21 cellular contexts compared by ENCODE assay signal in genomic region chr13:67740871-67741475, GRCh38.
DNase-seq lines count a peak whose midpoint lies in the region; ATAC-seq, FAIRE-seq and TF ChIP-seq lines count a peak whose summit lies in the region.
"Had no signal": no experiment of that assay in that cellular context is flagged by ENCODE, and none has a peak within 500 bp of the region (broad histone marks: within the 10 kb centered on the region; RNA-seq: fewer than 3 reads in every experiment).

No MANE protein-coding gene starts in this region.

- no peak overlapping the region for H3K27ac ChIP-seq in SK-N-SH (ENCODE audit: low read depth in 2 of 2, low read length in 1 of 2)
- H3K27ac ChIP-seq in kidney (ENCODE audit: low read depth in 2 of 2, low read length in 2 of 2), result no peak overlapping the region
- H3K27ac ChIP-seq: Peyer's patch, SK-N-MC had no signal

- H3K36me3 ChIP-seq in SK-N-SH (replicated peaks in 1 of 2; ENCODE audit: control insufficient read depth in 1 of 2, insufficient read depth in 2 of 2, low read length in 1 of 2), result no peaks in the 10 kb centered on the region
- H3K36me3 ChIP-seq in kidney (ENCODE audit: control insufficient read depth in 1 of 2, insufficient read depth in 2 of 2, low read length in 2 of 2), result no peaks in the 10 kb centered on the region
- H3K36me3 ChIP-seq: Peyer's patch had no signal

- no peak overlapping the region for H3K4me3 ChIP-seq in SK-N-SH (ENCODE audit: low read depth in 2 of 2, low read length in 1 of 2)
- no peak overlapping the region for H3K4me3 ChIP-seq in kidney (ENCODE audit: low read length in 2 of 2)
- H3K4me3 ChIP-seq: Peyer's patch, SK-N-MC had no signal

- no peaks in the 10 kb centered on the region for H3K9me2 ChIP-seq in SK-N-SH

- TF ChIP-seq CTCF in SK-N-SH (IDR thresholded peaks at IDR 0.05) (no peak), brain (conservative IDR thresholded peaks at IDR 0.05) (no peak), kidney (IDR thresholded peaks at IDR 0.05; ENCODE audit: borderline replicate concordance, extremely low read depth, insufficient read depth) (no peak)

- FAIRE-seq in kidney (lab: Jason Lieb, UNC), result no peak

- H3K4me1 Mint-ChIP-seq in brain, result peaks cover 28% of the 10 kb centered on the region
- no peaks in the 10 kb centered on the region for H3K4me1 Mint-ChIP-seq in activated naive CD8-positive, alpha-beta T cell treated with anti-CD3 and anti-CD28 coated beads for 36 hours
- H3K4me1 Mint-ChIP-seq: CD4-positive, CD25-positive, alpha-beta regulatory T cell had no signal

- H3K27me3 ChIP-seq in SK-N-SH (ENCODE audit: insufficient read depth), result no peaks in the 10 kb centered on the region
- H3K27me3 ChIP-seq: Peyer's patch had no signal

- peaks cover 0 to 7% of the 10 kb centered on the region in 2 experiments; a peak in 2 of 4 replicates for H3K4me1 ChIP-seq in SK-N-SH (ENCODE audit: control insufficient read depth in 1 of 2, insufficient read depth in 2 of 2, low read depth in 1 of 2, low read length in 1 of 2)
- no peaks in the 10 kb centered on the region for H3K4me1 ChIP-seq in kidney (ENCODE audit: control insufficient read depth in 1 of 2, insufficient read depth in 1 of 2, low read depth in 1 of 2, low read length in 2 of 2)
- H3K4me1 ChIP-seq: Caco-2, Peyer's patch had no signal

- TF ChIP-seq EP300 in SK-N-SH (IDR thresholded peaks at IDR 0.05; ENCODE audit: borderline replicate concordance in 1 of 2, low read depth in 1 of 2, low read length in 1 of 2), result no peak

- 44% methylated on average over 4 of the region's 4 CpGs for WGBS in SK-N-SH (ENCODE audit: low lambda C conversion rate)

- DNase-seq in HCEC 1CT (peak; percentile 42), SK-N-SH (no peak), renal cortical epithelial cell (ENCODE audit: low read depth) (peak; percentile 11), kidney (no peak), left colon (no peak)
- no peak for DNase-seq in activated naive CD8-positive, alpha-beta T cell treated with anti-CD3 and anti-CD28 coated beads for 36 hours
- DNase-seq: ACHN; Caco-2; CD4-positive, CD25-positive, alpha-beta regulatory T cell; DMS153; EL; NCI-H1436 treated with DMSO at 0.1 percent for 48 hours; NCI-H2029 treated with DMSO at 0.1 percent for 48 hours; NCI-H2171 treated with DMSO at 0.1 percent for 48 hours; NCI-H774; Peyer's patch had no signal

- intact Hi-C loops in kidney (cut with DNase I), result no loop called here
- intact Hi-C loops in left colon (cut with DNase I, micrococcal nuclease), result no loop called here

- peak overlapping the region; percentile 42; the same call in 1 of the 2 replicates for H2AFZ ChIP-seq in SK-N-SH (ENCODE audit: low read depth)

- no peaks in the 10 kb centered on the region for H3K79me2 ChIP-seq in SK-N-SH (ENCODE audit: insufficient read depth)

- H3K4me3 Mint-ChIP-seq in brain, result peak overlapping the region in 1 of 5 experiments; percentile 59
- no peak overlapping the region for H3K4me3 Mint-ChIP-seq in activated naive CD8-positive, alpha-beta T cell treated with anti-CD3 and anti-CD28 coated beads for 36 hours
- H3K4me3 Mint-ChIP-seq: CD4-positive, CD25-positive, alpha-beta regulatory T cell; T-helper 1 cell treated with Interleukin-12 subunit alpha and Interleukin-12 subunit beta and Interleukin-4 antibody, amounts not matched to agents 30 μg/mL and 1 μg/mL, for 36 hours had no signal

- no peaks in the 10 kb centered on the region for H4K20me1 ChIP-seq in SK-N-SH (ENCODE audit: insufficient read depth)

- H3K9me3 Mint-ChIP-seq in brain, result no peaks in the 10 kb centered on the region
- H3K9me3 Mint-ChIP-seq in activated naive CD8-positive, alpha-beta T cell treated with anti-CD3 and anti-CD28 coated beads for 36 hours, result no peaks in the 10 kb centered on the region

- H3K27ac Mint-ChIP-seq in brain, result peak overlapping the region in 4 of 5 experiments; percentile 3 to 91 (median 80)
- H3K27ac Mint-ChIP-seq in activated naive CD8-positive, alpha-beta T cell treated with anti-CD3 and anti-CD28 coated beads for 36 hours, result no peak overlapping the region
- H3K27ac Mint-ChIP-seq: CD4-positive, CD25-positive, alpha-beta regulatory T cell; T-helper 1 cell treated with Interleukin-12 subunit alpha and Interleukin-12 subunit beta and Interleukin-4 antibody, amounts not matched to agents 30 μg/mL and 1 μg/mL, for 36 hours had no signal

- H3K9me3 ChIP-seq in SK-N-SH, result no peaks in the 10 kb centered on the region
- no peaks in the 10 kb centered on the region for H3K9me3 ChIP-seq in kidney (ENCODE audit: control insufficient read depth in 1 of 2, low read length in 2 of 2)
- H3K9me3 ChIP-seq: Caco-2, Peyer's patch had no signal

- CTCF ChIA-PET in SK-N-SH (lab: Yijun Ruan, JAX), result interaction anchor here (1.0 kb wide), 1 partner anchor 1509 kb away, joined by 3 read pairs; no protein-coding TSS in a partner anchor

- peak overlapping the region; percentile 15; the same call in 1 of the 2 replicates for H3K4me2 ChIP-seq in SK-N-SH

- ATAC-seq in HG02588 (IDR thresholded peaks at IDR 0.05; ENCODE audit: unreplicated experiment), result no peak
- ATAC-seq in left colon, result no peak
- ATAC-seq: Right ventricle myocardium inferior had no signal

- TF ChIP-seq RAD21 in SK-N-SH (IDR thresholded peaks at IDR 0.05; ENCODE audit: low read length), result no peak

- POLR2A ChIA-PET in SK-N-SH (lab: Yijun Ruan, JAX), result no interaction called here

- H3K9ac ChIP-seq in SK-N-SH (no peak overlapping the region), kidney (ENCODE audit: low read length in 2 of 2) (no peak overlapping the region)

- no peaks in the 10 kb centered on the region for H3K27me3 Mint-ChIP-seq in brain
- H3K27me3 Mint-ChIP-seq in activated naive CD8-positive, alpha-beta T cell treated with anti-CD3 and anti-CD28 coated beads for 36 hours, result no peaks in the 10 kb centered on the region

- peaks cover 15% of the 10 kb centered on the region for H3F3A ChIP-seq in SK-N-SH (replicated peaks; ENCODE audit: insufficient read depth)

- H3K36me3 Mint-ChIP-seq in brain, result no peaks in the 10 kb centered on the region
- H3K36me3 Mint-ChIP-seq in activated naive CD8-positive, alpha-beta T cell treated with anti-CD3 and anti-CD28 coated beads for 36 hours, result no peaks in the 10 kb centered on the region
- H3K36me3 Mint-ChIP-seq: CD4-positive, CD25-positive, alpha-beta regulatory T cell had no signal

TF ChIP-seq in SK-N-SH, 30 proteins besides CTCF, POLR2A, EP300 and RAD21 (continues in another document):
- no peak for TF ChIP-seq YY1 (IDR thresholded peaks at IDR 0.05; ENCODE audit: low read depth)
- TF ChIP-seq ZBTB33 (IDR thresholded peaks at IDR 0.05; ENCODE audit: borderline replicate concordance, low read depth), result no peak
- no peak for TF ChIP-seq RCOR1 (IDR thresholded peaks at IDR 0.05; ENCODE audit: low read length)
- TF ChIP-seq NFIC (IDR thresholded peaks at IDR 0.05; ENCODE audit: borderline replicate concordance), result no peak
- no peak for TF ChIP-seq NRF1 (IDR thresholded peaks at IDR 0.05; ENCODE audit: low read depth, low read length)
- TF ChIP-seq TCF12 (IDR thresholded peaks at IDR 0.05), result no peak
- TF ChIP-seq MEF2A (IDR thresholded peaks at IDR 0.05; ENCODE audit: borderline replicate concordance, low read depth), result no peak
- no peak for TF ChIP-seq SIN3A (IDR thresholded peaks at IDR 0.05; ENCODE audit: borderline replicate concordance, low read depth, low read length)
- TF ChIP-seq, protein P1, sequence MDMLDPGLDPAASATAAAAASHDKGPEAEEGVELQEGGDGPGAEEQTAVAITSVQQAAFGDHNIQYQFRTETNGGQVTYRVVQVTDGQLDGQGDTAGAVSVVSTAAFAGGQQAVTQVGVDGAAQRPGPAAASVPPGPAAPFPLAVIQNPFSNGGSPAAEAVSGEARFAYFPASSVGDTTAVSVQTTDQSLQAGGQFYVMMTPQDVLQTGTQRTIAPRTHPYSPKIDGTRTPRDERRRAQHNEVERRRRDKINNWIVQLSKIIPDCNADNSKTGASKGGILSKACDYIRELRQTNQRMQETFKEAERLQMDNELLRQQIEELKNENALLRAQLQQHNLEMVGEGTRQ (IDR thresholded peaks at IDR 0.05; ENCODE audit: borderline replicate concordance, low read depth, low read length), result no peak
- no peak for TF ChIP-seq RFX5 (IDR thresholded peaks at IDR 0.05; ENCODE audit: low read length)
- TF ChIP-seq, protein P2, sequence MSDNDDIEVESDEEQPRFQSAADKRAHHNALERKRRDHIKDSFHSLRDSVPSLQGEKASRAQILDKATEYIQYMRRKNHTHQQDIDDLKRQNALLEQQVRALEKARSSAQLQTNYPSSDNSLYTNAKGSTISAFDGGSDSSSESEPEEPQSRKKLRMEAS (IDR thresholded peaks at IDR 0.05; ENCODE audit: low read depth), result no peak
- TF ChIP-seq, protein P3, sequence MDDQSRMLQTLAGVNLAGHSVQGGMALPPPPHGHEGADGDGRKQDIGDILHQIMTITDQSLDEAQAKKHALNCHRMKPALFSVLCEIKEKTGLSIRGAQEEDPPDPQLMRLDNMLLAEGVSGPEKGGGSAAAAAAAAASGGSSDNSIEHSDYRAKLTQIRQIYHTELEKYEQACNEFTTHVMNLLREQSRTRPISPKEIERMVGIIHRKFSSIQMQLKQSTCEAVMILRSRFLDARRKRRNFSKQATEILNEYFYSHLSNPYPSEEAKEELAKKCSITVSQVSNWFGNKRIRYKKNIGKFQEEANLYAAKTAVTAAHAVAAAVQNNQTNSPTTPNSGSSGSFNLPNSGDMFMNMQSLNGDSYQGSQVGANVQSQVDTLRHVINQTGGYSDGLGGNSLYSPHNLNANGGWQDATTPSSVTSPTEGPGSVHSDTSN (IDR thresholded peaks at IDR 0.05), result no peak
- TF ChIP-seq FOXJ3 (CRISPR knock-in tag; IDR thresholded peaks at IDR 0.05), result no peak

Comparison
In these comparisons a context has a peak if more than half of its experiments do, and no peak if none do; other contexts are left out.
1. DNase-seq: peak in HCEC 1CT (single experiment) and renal cortical epithelial cell (single experiment); none in SK-N-SH (single experiment), activated naive CD8-positive, alpha-beta T cell treated with anti-CD3 and anti-CD28 coated beads for 36 hours (single experiment), kidney (single experiment) and left colon (0 of 2).